In the genomic region with DNA sequence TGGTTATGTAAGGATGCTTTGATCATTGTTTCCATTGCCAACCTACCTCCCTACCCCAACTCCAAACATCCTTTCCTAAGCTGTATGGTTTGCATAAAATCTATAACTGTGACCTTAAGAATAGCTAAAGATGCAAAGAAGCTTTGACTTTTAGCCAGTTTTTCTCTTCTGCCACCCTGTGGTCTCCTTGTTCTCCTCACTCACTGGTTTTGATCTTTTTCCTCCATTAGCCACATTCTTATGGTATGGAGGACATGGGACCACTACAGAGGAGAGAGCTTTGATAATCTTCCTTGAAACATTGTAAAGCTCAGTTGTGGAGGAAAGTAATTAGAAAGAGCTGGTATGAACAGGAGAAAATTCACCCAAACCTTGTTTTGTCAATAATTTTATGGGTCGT, we compare ENCODE assay signal across 17 cellular contexts.
DNase-seq lines count a peak whose midpoint lies in the region; ATAC-seq, FAIRE-seq and TF ChIP-seq lines count a peak whose summit lies in the region.
"Had no signal": no experiment of that assay in that cellular context is flagged by ENCODE, and none has a peak within 500 bp of the region (broad histone marks: within the 10 kb centered on the region; RNA-seq: fewer than 3 reads in every experiment).

No MANE protein-coding gene starts in this region.

- TF ChIP-seq POLR2A in H1 (IDR thresholded peaks at IDR 0.05; ENCODE audit: control extremely low read depth in 1 of 2, low read depth in 2 of 2, low read length in 2 of 2), result no peak

- no peak overlapping the region for H4K8ac ChIP-seq in H1 (ENCODE audit: extremely low read depth, insufficient read depth, low read length)

- BruUV-seq in Calu3 (replicated peaks; lab: Mats Ljungman, UMichigan), result no TSS peak

- no peaks in the 10 kb centered on the region for H3K27me3 ChIP-seq in H1 (replicated peaks in 1 of 4; ENCODE audit: control insufficient read depth in 3 of 4, extremely low read depth in 1 of 4, insufficient read depth in 3 of 4, low read length in 3 of 4)
- H3K27me3 ChIP-seq: neural progenitor cell, vagina had no signal

- no peak overlapping the region for H2BK20ac ChIP-seq in H1 (ENCODE audit: low read length)

- H3K4me3 ChIP-seq in H1 (ENCODE audit: extremely low read depth in 1 of 4, insufficient read depth in 2 of 4, low read depth in 3 of 4, low read length in 4 of 4), result no peak overlapping the region
- H3K4me3 ChIP-seq in retinal pigment epithelial cell (ENCODE audit: low read length), result no peak overlapping the region
- H3K4me3 ChIP-seq: A549, K562, neural progenitor cell, vagina had no signal

- H4K5ac ChIP-seq in H1 (ENCODE audit: insufficient read length, low read depth, low read length), result no peak overlapping the region

- H3K27me3 Mint-ChIP-seq in Calu3 (ENCODE audit: unreplicated experiment), result no peaks in the 10 kb centered on the region
- H3K27me3 Mint-ChIP-seq: activated CD4-positive, alpha-beta memory T cell treated with anti-CD3 and anti-CD28 coated beads, Interleukin-2, amount 10 ng/mL, durations not matched to agents 7 days and 5 days; activated T-helper 17 cell treated with anti-CD3 and anti-CD28 coated beads, Interleukin-2, amount 50 U/mL, for 72 hours had no signal

- H3K36me3 Mint-ChIP-seq in Calu3 (ENCODE audit: insufficient read depth, unreplicated experiment), result no peaks in the 10 kb centered on the region
- H3K36me3 Mint-ChIP-seq: neural progenitor cell had no signal

- no peak for TF ChIP-seq EP300 in H1 (IDR thresholded peaks at IDR 0.05; ENCODE audit: borderline replicate concordance in 1 of 2, low read depth in 2 of 2, low read length in 2 of 2)

- H3K9ac ChIP-seq in H1 (replicated peaks in 1 of 4; ENCODE audit: extremely low read depth in 1 of 4, low read depth in 3 of 4, low read length in 3 of 4), result no peak overlapping the region
- H3K9ac ChIP-seq: neural progenitor cell had no signal

- intact Hi-C loops in Calu3 (cut with micrococcal nuclease; ENCODE audit: unreplicated experiment), result loop anchor here (5.0 kb wide), 1 partner anchor 110 kb away; no protein-coding TSS in a partner anchor

- H2BK15ac ChIP-seq in H1 (ENCODE audit: low read length), result no peak overlapping the region

- no peaks in the 10 kb centered on the region for H3K36me3 ChIP-seq in H1 (ENCODE audit: control insufficient read depth in 2 of 4, insufficient read depth in 4 of 4, low read length in 3 of 4)
- H3K36me3 ChIP-seq: neural progenitor cell, vagina had no signal

- POLR2A ChIA-PET in H1 (lab: Charles Lee; ENCODE audit: partially characterized antibody), result no interaction called here

- H4K91ac ChIP-seq in H1 (replicated peaks; ENCODE audit: insufficient read length, low read length), result no peak overlapping the region

- H2AK5ac ChIP-seq in H1 (ENCODE audit: low read depth, low read length), result no peak overlapping the region

- CTCF ChIA-PET in H1 (lab: Charles Lee; ENCODE audit: partially characterized antibody), result interaction anchor here (1.0 to 1.7 kb wide), 2 partner anchors 31 to 109 kb away, joined by 3 to 6 read pairs; no protein-coding TSS in a partner anchor
- CTCF ChIA-PET in Calu3 (lab: Charles Lee), result interaction anchor here (1.0 kb wide), 1 partner anchor 35 kb away, joined by 3 read pairs; no protein-coding TSS in a partner anchor

- H2BK5ac ChIP-seq in H1 (ENCODE audit: low read depth, low read length), result no peak overlapping the region

- no peaks in the 10 kb centered on the region for H3K9me3 Mint-ChIP-seq in Calu3 (ENCODE audit: low read depth, unreplicated experiment)
- H3K9me3 Mint-ChIP-seq: activated CD4-positive, alpha-beta memory T cell treated with anti-CD3 and anti-CD28 coated beads, Interleukin-2, amount 10 ng/mL, durations not matched to agents 7 days and 5 days; activated T-helper 17 cell treated with anti-CD3 and anti-CD28 coated beads, Interleukin-2, amount 50 U/mL, for 72 hours had no signal

- H3K23ac ChIP-seq in H1 (ENCODE audit: insufficient read length), result no peak overlapping the region

- H3K79me2 ChIP-seq in H1 (ENCODE audit: control insufficient read depth in 1 of 2, insufficient read depth in 2 of 2, low read length in 2 of 2), result no peaks in the 10 kb centered on the region

- H3K27ac Mint-ChIP-seq in Calu3 (ENCODE audit: unreplicated experiment), result no peak overlapping the region
- H3K27ac Mint-ChIP-seq: activated CD4-positive, alpha-beta memory T cell treated with anti-CD3 and anti-CD28 coated beads, Interleukin-2, amount 10 ng/mL, durations not matched to agents 7 days and 5 days; activated T-helper 17 cell treated with anti-CD3 and anti-CD28 coated beads, Interleukin-2, amount 50 U/mL, for 72 hours; neural progenitor cell had no signal

- no peaks in the 10 kb centered on the region for H3K4me1 Mint-ChIP-seq in Calu3 (ENCODE audit: low read depth, unreplicated experiment)
- H3K4me1 Mint-ChIP-seq: activated CD4-positive, alpha-beta memory T cell treated with anti-CD3 and anti-CD28 coated beads, Interleukin-2, amount 10 ng/mL, durations not matched to agents 7 days and 5 days; activated T-helper 17 cell treated with anti-CD3 and anti-CD28 coated beads, Interleukin-2, amount 50 U/mL, for 72 hours; neural progenitor cell had no signal

- H2BK120ac ChIP-seq in H1 (replicated peaks; ENCODE audit: low read depth, low read length), result no peak overlapping the region

- H3K23me2 ChIP-seq in H1 (ENCODE audit: low read depth, low read length), result no peaks in the 10 kb centered on the region

- peak; percentile 14 to 24; a peak in 1 of 4 replicates for TF ChIP-seq RAD21 in H1 (IDR thresholded peaks at IDR 0.05 in 1 of 2, conservative IDR thresholded peaks at IDR 0.05 in 1 of 2; ENCODE audit: low read depth in 2 of 2, low read length in 2 of 2)

- H3K9me3 ChIP-seq in H1 (ENCODE audit: insufficient read depth in 2 of 2, low read depth in 1 of 2, low read length in 1 of 2), result no peaks in the 10 kb centered on the region
- H3K9me3 ChIP-seq: A549, vagina had no signal

- H3K4me2 ChIP-seq in H1 (ENCODE audit: insufficient read depth in 1 of 2, low read depth in 2 of 2, low read length in 2 of 2), result no peak overlapping the region
- H3K4me2 ChIP-seq: A549, neural progenitor cell had no signal

- no peak overlapping the region for H2AFZ ChIP-seq in H1 (ENCODE audit: low read length)
- H2AFZ ChIP-seq: neural progenitor cell had no signal

- no peak overlapping the region for H3K4me3 Mint-ChIP-seq in Calu3 (ENCODE audit: low read depth, unreplicated experiment)
- H3K4me3 Mint-ChIP-seq: activated CD4-positive, alpha-beta memory T cell treated with anti-CD3 and anti-CD28 coated beads, Interleukin-2, amount 10 ng/mL, durations not matched to agents 7 days and 5 days; activated T-helper 17 cell treated with anti-CD3 and anti-CD28 coated beads, Interleukin-2, amount 50 U/mL, for 72 hours; neural progenitor cell had no signal

- no peak overlapping the region for H3K14ac ChIP-seq in H1 (ENCODE audit: insufficient read length)

- DNase-seq in NCI-H510A treated with DMSO at 0.1 percent for 48 hours (lab: John Stamatoyannopoulos, UW), result peak; percentile 6
- DNase-seq in NCI-H510A (lab: John Stamatoyannopoulos, UW), result no peak
- DNase-seq in NCI-H526 (lab: John Stamatoyannopoulos, UW), result peak; percentile 64 to 70
- no peak for DNase-seq in H1 (ENCODE audit: low read depth in 1 of 2, low spot score in 2 of 2)
- no peak for DNase-seq in retinal pigment epithelial cell (ENCODE audit: low read depth)
- no peak for DNase-seq in Calu3
- DNase-seq: activated CD4-positive, alpha-beta memory T cell treated with anti-CD3 and anti-CD28 coated beads, Interleukin-2, amount 10 ng/mL, durations not matched to agents 7 days and 5 days; HCEC 1CT; NCI-H1930; stimulated activated naive CD4-positive, alpha-beta T cell had no signal

- no peak overlapping the region for H3K27ac ChIP-seq in H1 (ENCODE audit: low read depth, low read length)
- H3K27ac ChIP-seq: A549, neural progenitor cell, vagina had no signal

- no peak overlapping the region for H3K56ac ChIP-seq in H1 (replicated peaks; ENCODE audit: insufficient read length, low read depth, low read length)

- FAIRE-seq in H1 (lab: Jason Lieb, UNC), result no peak
- FAIRE-seq: A549, K562 had no signal

- no peaks in the 10 kb centered on the region for H3K79me1 ChIP-seq in H1 (ENCODE audit: low read depth, low read length)

- no peak for TF ChIP-seq CTCF in H1 (IDR thresholded peaks at IDR 0.05; ENCODE audit: control extremely low read depth in 1 of 3, insufficient read depth in 1 of 3, low read depth in 1 of 3, low read length in 3 of 3)
- peak; percentile 26 for TF ChIP-seq CTCF in retinal pigment epithelial cell (conservative IDR thresholded peaks at IDR 0.05; ENCODE audit: low read depth, low read length)
- no peak for TF ChIP-seq CTCF in Calu3 (IDR thresholded peaks at IDR 0.05; ENCODE audit: unreplicated experiment)

- H3K4me1 ChIP-seq in H1 (replicated peaks in 1 of 4; ENCODE audit: control insufficient read depth in 3 of 4, insufficient read depth in 4 of 4, low read length in 3 of 4), result no peaks in the 10 kb centered on the region
- H3K4me1 ChIP-seq: A549, neural progenitor cell, vagina had no signal

- no peaks in the 10 kb centered on the region for H4K20me1 ChIP-seq in H1 (replicated peaks in 1 of 2; ENCODE audit: control insufficient read depth in 1 of 2, insufficient read depth in 2 of 2, low read length in 2 of 2)

- no peak overlapping the region for H2BK12ac ChIP-seq in H1 (ENCODE audit: low read depth, low read length)

- ATAC-seq in GM21360 (IDR thresholded peaks at IDR 0.05; ENCODE audit: unreplicated experiment), result no peak
- ATAC-seq in HG03571 (IDR thresholded peaks at IDR 0.05; ENCODE audit: unreplicated experiment), result no peak
- ATAC-seq: A549; activated T-helper 17 cell treated with anti-CD3 and anti-CD28 coated beads, Interleukin-2, amount 50 U/mL, for 72 hours; K562 had no signal

- 92% methylated on average over 1 of the region's 1 CpG; no CpG with 5 or more reads in 1 of the 2 experiments for WGBS in H1 (ENCODE audit: extremely low coverage in 1 of 2, insufficient coverage in 1 of 2, insufficient read length in 1 of 2, insufficient replicate concordance in 2 of 2, low coverage in 1 of 2, low lambda C conversion rate in 2 of 2, missing lambda C conversion rate in 1 of 2), 2 experiments

- H3K18ac ChIP-seq in H1 (ENCODE audit: extremely low read depth, low read length), result no peak overlapping the region

- H3K4ac ChIP-seq in H1 (replicated peaks; ENCODE audit: insufficient read length, low read depth, low read length), result no peak overlapping the region

TF ChIP-seq in H1, 55 proteins besides CTCF, POLR2A, EP300 and RAD21 (continues in another document):
- no peak for TF ChIP-seq CTBP2 (IDR thresholded peaks at IDR 0.05; ENCODE audit: borderline replicate concordance, insufficient read depth, insufficient read length, low read length)
- no peak for TF ChIP-seq FOSL1 (IDR thresholded peaks at IDR 0.05; ENCODE audit: insufficient read depth, low read depth, low read length)
- TF ChIP-seq GTF2F1 (IDR thresholded peaks at IDR 0.05; ENCODE audit: borderline replicate concordance, low read depth, low read length), result no peak
- no peak for TF ChIP-seq EZH2 (IDR thresholded peaks at IDR 0.05; ENCODE audit: low read depth, low read length, severe bottlenecking)
- TF ChIP-seq EGR1 (IDR thresholded peaks at IDR 0.05; ENCODE audit: borderline replicate concordance, low read depth, low read length), result no peak

Comparison
In these comparisons a context has a peak if more than half of its experiments do, and no peak if none do; other contexts are left out.
1. DNase-seq: peak in NCI-H510A treated with DMSO at 0.1 percent for 48 hours (single experiment) and NCI-H526 (2 of 2); none in NCI-H510A (single experiment), H1 (0 of 2), retinal pigment epithelial cell (single experiment) and Calu3 (single experiment).